ENCODE assay signal across 1 cellular context in genomic region chr7:139914306-139914747, GRCh38.
TF ChIP-seq lines count a peak whose summit lies in the region.

No MANE protein-coding gene starts in this region.

TF ChIP-seq in K562, 482 proteins besides CTCF, POLR2A, EP300 and RAD21 (continued from another document and continues in another):
- TF ChIP-seq TEAD4 (IDR thresholded peaks at IDR 0.05; ENCODE audit: low read length) = no peak
- TF ChIP-seq TEAD4 (CRISPR knock-in tag; IDR thresholded peaks at IDR 0.05; ENCODE audit: borderline replicate concordance) = no peak
- no peak for TF ChIP-seq PHB2 (IDR thresholded peaks at IDR 0.05; ENCODE audit: low read depth)
- no peak for TF ChIP-seq ZNF24 (IDR thresholded peaks at IDR 0.05)
- TF ChIP-seq HMBOX1 (IDR thresholded peaks at IDR 0.05) = no peak
- peak; percentile 61 to 74; a peak in 2 of 4 replicates for TF ChIP-seq MLLT1 (IDR thresholded peaks at IDR 0.05)
- TF ChIP-seq MLX (CRISPR knock-in tag; conservative IDR thresholded peaks at IDR 0.05) = no peak
- TF ChIP-seq HEY1 (CRISPR knock-in tag; IDR thresholded peaks at IDR 0.05; ENCODE audit: borderline replicate concordance) = no peak
- TF ChIP-seq SMAD4 (CRISPR knock-in tag; conservative IDR thresholded peaks at IDR 0.05) = no peak
- TF ChIP-seq STAT6 (CRISPR knock-in tag; IDR thresholded peaks at IDR 0.05) = no peak
- no peak for TF ChIP-seq SLC30A9 (CRISPR knock-in tag; IDR thresholded peaks at IDR 0.05)
- TF ChIP-seq CUX1 (CRISPR knock-in tag; IDR thresholded peaks at IDR 0.05) = peak; percentile 85; the same call in 1 of the 2 replicates
- no peak for TF ChIP-seq PCBP1 (IDR thresholded peaks at IDR 0.05; ENCODE audit: low read depth, low read length, poor library complexity, severe bottlenecking)
- no peak for TF ChIP-seq PTBP1 (IDR thresholded peaks at IDR 0.05; ENCODE audit: low read depth, low read length)
- TF ChIP-seq PHF20 (IDR thresholded peaks at IDR 0.05; ENCODE audit: partially characterized antibody) = peak; percentile 83
- no peak for TF ChIP-seq SMAD1 (IDR thresholded peaks at IDR 0.05; ENCODE audit: low read depth, low read length, partially characterized antibody)
- TF ChIP-seq RBM22 (IDR thresholded peaks at IDR 0.05; ENCODE audit: low read depth, low read length, poor library complexity, severe bottlenecking) = no peak
- peak; percentile 89 to 95 for TF ChIP-seq KDM1A (IDR thresholded peaks at IDR 0.05)
- TF ChIP-seq MXD1 (CRISPR knock-in tag; IDR thresholded peaks at IDR 0.05; ENCODE audit: borderline replicate concordance, poor library complexity, severe bottlenecking) = peak; percentile 0
- no peak for TF ChIP-seq CREB3 (tag; conservative IDR thresholded peaks at IDR 0.05; ENCODE audit: low read depth)
- no peak for TF ChIP-seq TARDBP (IDR thresholded peaks at IDR 0.05)
- TF ChIP-seq LEF1 (IDR thresholded peaks at IDR 0.05) = peak; percentile 7; the same call in 1 of the 2 replicates
- peak; percentile 79; the same call in 1 of the 2 replicates for TF ChIP-seq CC2D1A (IDR thresholded peaks at IDR 0.05)
- no peak for TF ChIP-seq PCBP2 (IDR thresholded peaks at IDR 0.05; ENCODE audit: low read depth, low read length, poor library complexity, severe bottlenecking)
- TF ChIP-seq IRF9 (tag; IDR thresholded peaks at IDR 0.05) = peak; percentile 69; the same call in 1 of the 2 replicates
- TF ChIP-seq ZNF140 (CRISPR knock-in tag; IDR thresholded peaks at IDR 0.05) = no peak
- TF ChIP-seq ARID3A (IDR thresholded peaks at IDR 0.05; ENCODE audit: borderline replicate concordance, low read depth, low read length) = no peak
- no peak for TF ChIP-seq STAT5A (IDR thresholded peaks at IDR 0.05; ENCODE audit: borderline replicate concordance, low read length)
- no peak for TF ChIP-seq SIN3B (IDR thresholded peaks at IDR 0.05; ENCODE audit: low read depth)
- TF ChIP-seq KAT2B (IDR thresholded peaks at IDR 0.05; ENCODE audit: low read depth, low read length) = no peak
- TF ChIP-seq YY1 (IDR thresholded peaks at IDR 0.05; ENCODE audit: borderline replicate concordance in 1 of 3, control insufficient read depth in 1 of 3, extremely low read depth in 1 of 3, insufficient read depth in 3 of 3, insufficient read length in 1 of 3, insufficient replicate concordance in 2 of 3, low read depth in 1 of 3, low read length in 2 of 3) = no peak
- TF ChIP-seq SAFB (IDR thresholded peaks at IDR 0.05; ENCODE audit: borderline replicate concordance, low read depth, low read length) = no peak
- TF ChIP-seq SIN3A (IDR thresholded peaks at IDR 0.05; ENCODE audit: borderline replicate concordance in 2 of 2, control insufficient read depth in 1 of 2, low read depth in 2 of 2, low read length in 2 of 2) = no peak
- peak; percentile 10; the same call in 1 of the 2 replicates for TF ChIP-seq ELF4 (CRISPR knock-in tag; IDR thresholded peaks at IDR 0.05)
- no peak for TF ChIP-seq ZC3H11A (IDR thresholded peaks at IDR 0.05; ENCODE audit: low read depth, low read length)
- TF ChIP-seq RCOR1 (IDR thresholded peaks at IDR 0.05; ENCODE audit: borderline replicate concordance in 1 of 2, low read depth in 2 of 2, low read length in 2 of 2) = peak in 1 of 2 experiments; percentile 81; a peak in 2 of 4 replicates
- TF ChIP-seq STAG1 (CRISPR knock-in tag; IDR thresholded peaks at IDR 0.05; ENCODE audit: borderline replicate concordance) = no peak
- TF ChIP-seq ZNF239 (CRISPR knock-in tag; IDR thresholded peaks at IDR 0.05) = no peak
- peak; percentile 79 for TF ChIP-seq WHSC1 (IDR thresholded peaks at IDR 0.05; ENCODE audit: low read length)
- no peak for TF ChIP-seq SIRT6 (IDR thresholded peaks at IDR 0.05; ENCODE audit: low read depth, low read length)
- 0 out of 2 replicates have a peak, but pooled peaks have one; percentile 29 for TF ChIP-seq ZFX (CRISPR knock-in tag; IDR thresholded peaks at IDR 0.05)
- TF ChIP-seq ADNP (tag; IDR thresholded peaks at IDR 0.05) = peak; percentile 87
- TF ChIP-seq GATAD2A (IDR thresholded peaks at IDR 0.05) = no peak; the same call in 1 of the 2 replicates
- TF ChIP-seq STAT5B (CRISPR knock-in tag; IDR thresholded peaks at IDR 0.05) = no peak
- TF ChIP-seq ATF6 (CRISPR knock-in tag; IDR thresholded peaks at IDR 0.05) = no peak
- TF ChIP-seq HDGF (IDR thresholded peaks at IDR 0.05) = peak; percentile 100
- no peak for TF ChIP-seq ZC3H8 (IDR thresholded peaks at IDR 0.05)
